8 cellular contexts compared by ENCODE assay signal in the genomic region with DNA sequence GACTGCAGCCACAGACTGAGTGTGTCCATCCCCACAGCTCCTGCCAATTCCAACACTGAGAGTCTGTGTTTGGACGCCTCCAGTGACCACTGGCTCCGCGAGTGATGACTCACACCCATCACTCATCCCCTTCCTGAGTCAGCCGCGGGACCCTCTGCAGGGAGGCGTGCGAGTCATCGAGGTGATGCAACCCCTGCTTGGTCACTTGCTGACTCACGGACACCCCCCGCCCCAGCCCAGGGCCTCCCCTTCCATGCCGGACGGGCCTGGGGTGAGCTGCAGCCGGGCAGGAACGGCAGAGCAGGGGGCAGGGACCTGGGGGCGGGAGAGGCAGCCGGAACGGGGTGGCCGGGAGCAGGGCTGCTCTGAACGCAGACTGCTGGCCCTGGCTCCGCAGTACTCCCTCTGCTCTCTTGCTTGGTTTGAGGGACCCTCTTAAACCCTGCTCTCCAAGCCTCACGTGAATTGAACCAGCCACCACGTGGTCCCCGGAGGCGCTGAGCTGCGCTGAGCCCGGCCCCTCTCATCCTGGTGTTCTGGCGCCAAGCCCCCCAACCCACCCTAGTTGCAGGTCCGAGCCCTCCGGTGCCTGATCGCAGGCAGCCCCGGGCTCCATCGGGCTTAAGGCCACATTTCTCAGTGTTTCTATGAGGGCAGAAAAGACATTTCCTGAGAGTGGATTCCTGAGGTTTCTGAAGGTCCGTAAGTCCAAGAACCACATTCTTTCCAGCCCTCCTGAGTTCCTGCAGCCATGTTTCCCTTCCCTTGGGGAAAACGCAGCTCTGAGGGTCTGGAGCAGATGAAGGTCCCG. TPM values are rescaled to one million over a fixed set of nuclear protein-coding genes. Genes with fewer than 3 reads are reported as not detected.
DNase-seq lines count a peak whose midpoint lies in the region; ATAC-seq, FAIRE-seq and TF ChIP-seq lines count a peak whose summit lies in the region.

No MANE protein-coding gene starts in this region.

- 0 out of 2 replicates have a peak, but pooled peaks have one; percentile 40 for TF ChIP-seq POLR2A in IMR-90 (IDR thresholded peaks at IDR 0.05; ENCODE audit: low read depth, low read length)

- no peak overlapping the region for H3K4me3 Mint-ChIP-seq in astrocyte (ENCODE audit: unreplicated experiment)
- no peak overlapping the region for H3K4me3 Mint-ChIP-seq in stimulated activated memory B cell treated with anti-CD40 and anti-IgM and Interleukin-4, amounts not matched to agents 10 μg/mL and 1 μg/mL and 100 μg/mL, for 72 hours

- peak overlapping the region; percentile 99 for H2BK120ac ChIP-seq in IMR-90 (ENCODE audit: low read depth, low read length)

- H4K20me1 ChIP-seq in IMR-90 (ENCODE audit: insufficient read depth, low read length) (peaks cover 5% of the 10 kb centered on the region), astrocyte (ENCODE audit: insufficient read depth, low read length) (no peaks in the 10 kb centered on the region)

- ATAC-seq in IMR-90 (ENCODE audit: low read depth) (peak; percentile 80), GM19328 (IDR thresholded peaks at IDR 0.05; ENCODE audit: unreplicated experiment) (no peak), GM18907 (IDR thresholded peaks at IDR 0.05; ENCODE audit: unreplicated experiment) (no peak)
- no peak for ATAC-seq in stimulated activated memory B cell treated with anti-CD40 and anti-IgM and Interleukin-4, amounts not matched to agents 10 μg/mL and 1 μg/mL and 100 μg/mL, for 72 hours

- H3K23ac ChIP-seq in IMR-90 (ENCODE audit: low read depth, low read length), result peak overlapping the region; percentile 88

- FAIRE-seq in astrocyte (lab: Jason Lieb, UNC), result peak; percentile 96

- H3K36me3 Mint-ChIP-seq in astrocyte (ENCODE audit: low read depth, unreplicated experiment), result peaks cover 1% of the 10 kb centered on the region
- H3K36me3 Mint-ChIP-seq in stimulated activated memory B cell treated with anti-CD40 and anti-IgM and Interleukin-4, amounts not matched to agents 10 μg/mL and 1 μg/mL and 100 μg/mL, for 72 hours, result no peaks in the 10 kb centered on the region

- H3K4me1 Mint-ChIP-seq in astrocyte (ENCODE audit: low read depth, unreplicated experiment), result peaks cover 18% of the 10 kb centered on the region
- peaks cover 6% of the 10 kb centered on the region for H3K4me1 Mint-ChIP-seq in stimulated activated memory B cell treated with anti-CD40 and anti-IgM and Interleukin-4, amounts not matched to agents 10 μg/mL and 1 μg/mL and 100 μg/mL, for 72 hours

- H3K18ac ChIP-seq in IMR-90 (ENCODE audit: low read depth, low read length), result peak overlapping the region; percentile 54

- H2AK5ac ChIP-seq in IMR-90 (ENCODE audit: low read depth, low read length), result peak overlapping the region; percentile 97

- BruUV-seq in IMR-90 (replicated peaks; lab: Mats Ljungman, UMichigan), result no TSS peak

- H3K27me3 ChIP-seq in BE2C, result peaks cover 27% of the 10 kb centered on the region
- no peaks in the 10 kb centered on the region for H3K27me3 ChIP-seq in IMR-90 (ENCODE audit: control insufficient read depth, insufficient read depth, low read length)
- H3K27me3 ChIP-seq in astrocyte (ENCODE audit: insufficient read depth, low read length), result no peaks in the 10 kb centered on the region

- H4K91ac ChIP-seq in IMR-90 (ENCODE audit: insufficient read depth, low read depth, low read length), result peak overlapping the region; percentile 100

- peak overlapping the region; percentile 88 for H2AFZ ChIP-seq in IMR-90 (replicated peaks; ENCODE audit: low read length, poor library complexity)
- H2AFZ ChIP-seq in astrocyte (ENCODE audit: low read depth, low read length), result peak overlapping the region; percentile 57

- peak overlapping the region; percentile 99 for H2AK9ac ChIP-seq in IMR-90 (replicated peaks; ENCODE audit: low read depth, low read length, poor library complexity)

- H3K27ac Mint-ChIP-seq in astrocyte (ENCODE audit: unreplicated experiment), result peak overlapping the region; percentile 91
- no peak overlapping the region for H3K27ac Mint-ChIP-seq in stimulated activated memory B cell treated with anti-CD40 and anti-IgM and Interleukin-4, amounts not matched to agents 10 μg/mL and 1 μg/mL and 100 μg/mL, for 72 hours

- dilution Hi-C loops in IMR-90 (cut with HindIII; ENCODE audit: low sequenced_read_pairs, unreplicated experiment), result no loop called here

- H2BK5ac ChIP-seq in IMR-90 (ENCODE audit: low read depth, low read length, poor library complexity, severe bottlenecking), result peak overlapping the region; percentile 88

- H3K9me1 ChIP-seq in IMR-90 (ENCODE audit: insufficient read depth, low read length), result peaks cover 30% of the 10 kb centered on the region

- peak overlapping the region; percentile 99 for H3K4ac ChIP-seq in IMR-90 (ENCODE audit: low read depth, low read length)

- peaks cover 2% of the 10 kb centered on the region for H3K27me3 Mint-ChIP-seq in astrocyte (ENCODE audit: low read depth, unreplicated experiment)
- H3K27me3 Mint-ChIP-seq in stimulated activated memory B cell treated with anti-CD40 and anti-IgM and Interleukin-4, amounts not matched to agents 10 μg/mL and 1 μg/mL and 100 μg/mL, for 72 hours, result peaks cover 58% of the 10 kb centered on the region

- no peaks in the 10 kb centered on the region; a peak in 1 of 4 replicates for H3K79me1 ChIP-seq in IMR-90 (ENCODE audit: low read depth in 1 of 2, low read length in 2 of 2)

- TF ChIP-seq RAD21 in IMR-90 (IDR thresholded peaks at IDR 0.05; ENCODE audit: low read length), result peak; percentile 22; the same call in 1 of the 2 replicates

- in situ Hi-C loops in IMR-90 (cut with MboI; ENCODE audit: low sequenced_read_pairs), result no loop called here

- H3K27ac ChIP-seq in IMR-90 (ENCODE audit: insufficient read depth, low read length), result peak overlapping the region; percentile 85
- H3K27ac ChIP-seq in astrocyte (ENCODE audit: low read depth, low read length), result peak overlapping the region; percentile 97
- H3K27ac ChIP-seq in skin epidermis, result peak overlapping the region in 17 of 21 experiments; percentile 16 to 83 (median 63)

- POLR2A ChIA-PET in IMR-90 (lab: Charles Lee; ENCODE audit: unreplicated experiment), result no interaction called here

- peak overlapping the region; percentile 78 to 95 for H4K8ac ChIP-seq in IMR-90 (ENCODE audit: low read depth in 2 of 2, low read length in 2 of 2)

- CTCF ChIA-PET in IMR-90 (lab: Yijun Ruan, JAX), result no interaction called here

- no peak for TF ChIP-seq CTCF in BE2C (IDR thresholded peaks at IDR 0.05; ENCODE audit: low read depth, low read length)
- TF ChIP-seq CTCF in IMR-90 (conservative IDR thresholded peaks at IDR 0.05; ENCODE audit: low read depth, low read length), result no peak
- TF ChIP-seq CTCF in astrocyte (IDR thresholded peaks at IDR 0.05; ENCODE audit: insufficient read depth, low read depth, low read length), result no peak

- H3K4me3 ChIP-seq in BE2C (ENCODE audit: low read depth, low read length) (no peak overlapping the region), IMR-90 (ENCODE audit: insufficient read depth, low read depth, low read length) (no peak overlapping the region), astrocyte (ENCODE audit: insufficient read depth, low read depth, low read length) (peak overlapping the region; percentile 13), skin epidermis (no peak overlapping the region)

- 19% methylated on average over 12 of the region's 35 CpGs; no CpG with 5 or more reads in 1 of the 2 experiments for WGBS in IMR-90 (ENCODE audit: extremely low coverage in 2 of 2, insufficient read length in 1 of 2), 2 experiments

- intact Hi-C loops in IMR-90 (cut with micrococcal nuclease), result no loop called here

- H2BK20ac ChIP-seq in IMR-90 (ENCODE audit: low read depth, low read length), result peak overlapping the region; percentile 96

- H3K56ac ChIP-seq in IMR-90 (ENCODE audit: extremely low read depth, insufficient read depth, low read length), result peak overlapping the region; percentile 68

- H3K4me1 ChIP-seq in BE2C (no peaks in the 10 kb centered on the region), IMR-90 (ENCODE audit: control insufficient read depth, insufficient read depth, low read length) (peaks cover 49% of the 10 kb centered on the region), astrocyte (ENCODE audit: insufficient read depth, low read length) (peaks cover 58% of the 10 kb centered on the region)

- H3K9ac ChIP-seq in IMR-90 (ENCODE audit: low read depth, low read length) (peak overlapping the region; percentile 40), astrocyte (ENCODE audit: low read length) (peak overlapping the region; percentile 84)

- H3K79me2 ChIP-seq in astrocyte (ENCODE audit: insufficient read depth, low read length), result no peaks in the 10 kb centered on the region

- H3K9me3 Mint-ChIP-seq in astrocyte (ENCODE audit: unreplicated experiment), result no peaks in the 10 kb centered on the region
- peaks cover 2% of the 10 kb centered on the region for H3K9me3 Mint-ChIP-seq in stimulated activated memory B cell treated with anti-CD40 and anti-IgM and Interleukin-4, amounts not matched to agents 10 μg/mL and 1 μg/mL and 100 μg/mL, for 72 hours

- H4K5ac ChIP-seq in IMR-90 (ENCODE audit: low read depth, low read length), result peak overlapping the region; percentile 87

- H3K9me3 ChIP-seq in BE2C (no peaks in the 10 kb centered on the region), IMR-90 (ENCODE audit: control insufficient read depth, insufficient read depth, low read length) (no peaks in the 10 kb centered on the region), astrocyte (ENCODE audit: insufficient read depth, low read depth, low read length) (no peaks in the 10 kb centered on the region)

- H3K4me2 ChIP-seq in IMR-90 (ENCODE audit: low read depth, low read length) (peak overlapping the region; percentile 18), astrocyte (ENCODE audit: low read length) (peak overlapping the region; percentile 77)

- DNase-seq in BE2C, result peak; percentile 62
- DNase-seq in IMR-90, result peak; percentile 99
- peak; percentile 98 for DNase-seq in astrocyte (ENCODE audit: low read depth)
- peak in 33 of 51 donors; percentile 17 to 94 (median 60) for DNase-seq in hypothalamus (lab: John Stamatoyannopoulos, UW)

- H3K36me3 ChIP-seq in BE2C (no peaks in the 10 kb centered on the region), IMR-90 (ENCODE audit: control insufficient read depth, insufficient read depth, low read length) (no peaks in the 10 kb centered on the region), astrocyte (ENCODE audit: insufficient read depth, low read length) (no peaks in the 10 kb centered on the region)

- H3K14ac ChIP-seq in IMR-90 (replicated peaks; ENCODE audit: low read depth, low read length), result peak overlapping the region; percentile 88

- peak overlapping the region; percentile 97; the same call in 2 of the 3 replicates for H2BK15ac ChIP-seq in IMR-90 (ENCODE audit: low read depth, low read length)

RNA-seq across cellular contexts. Expression of a gene that starts 32.4 kb away (rescaled TPM):
- 0.19 TPM for polyA plus RNA-seq in BE2C (2012; ENCODE audit: insufficient read depth, insufficient read length, low read depth)
- total RNA-seq in IMR-90 (2012; rRNA removed), result 43.3 and 49.3 TPM in 2 replicates
- 78.8 and 87.3 TPM in 2 replicates for polyA plus RNA-seq in IMR-90 (2012; rRNA removed)
- polyA plus RNA-seq in IMR-90 (2012; cell fraction: cytosol; rRNA removed), result 35.7 and 111 TPM in 2 replicates
- 65.7 and 165 TPM in 2 replicates for polyA plus RNA-seq in IMR-90 (2012; cell fraction: nucleus; rRNA removed; ENCODE audit: low replicate concordance)
- total RNA-seq in astrocyte, result 64.2 and 64.9 TPM in 2 replicates

RNA-seq across cellular contexts. Expression of a gene that starts 50.7 kb away (rescaled TPM):
- polyA plus RNA-seq in BE2C (2012; ENCODE audit: insufficient read depth, insufficient read length, low read depth), result 1.6 TPM
- total RNA-seq in IMR-90 (2012; rRNA removed), result not detected in 2 replicates
- 0.09 and 0.13 TPM in 2 replicates for polyA plus RNA-seq in IMR-90 (2012; rRNA removed)
- polyA plus RNA-seq in IMR-90 (2012; cell fraction: cytosol; rRNA removed), result 0.03 and 0.05 TPM in 2 replicates
- polyA plus RNA-seq in IMR-90 (2012; cell fraction: nucleus; rRNA removed; ENCODE audit: low replicate concordance), result 0.24 and 0.40 TPM in 2 replicates
- 0.34 and 0.38 TPM in 2 replicates for total RNA-seq in astrocyte

RNA-seq across cellular contexts. Expression of a gene that starts 57.0 kb away (rescaled TPM):
- polyA plus RNA-seq in BE2C (2012; ENCODE audit: insufficient read depth, insufficient read length, low read depth), result 5.3 TPM
- total RNA-seq in IMR-90 (2012; rRNA removed), result 0.72 and 1.7 TPM in 2 replicates
- 12.5 and 16.7 TPM in 2 replicates for polyA plus RNA-seq in IMR-90 (2012; rRNA removed)
- 6.3 and 14.8 TPM in 2 replicates for polyA plus RNA-seq in IMR-90 (2012; cell fraction: cytosol; rRNA removed)
- polyA plus RNA-seq in IMR-90 (2012; cell fraction: nucleus; rRNA removed; ENCODE audit: low replicate concordance), result 119 and 328 TPM in 2 replicates
- 20.5 and 27.0 TPM in 2 replicates for total RNA-seq in astrocyte
